Comparison of ENCODE assay signal across 8 cellular contexts in the genomic region with DNA sequence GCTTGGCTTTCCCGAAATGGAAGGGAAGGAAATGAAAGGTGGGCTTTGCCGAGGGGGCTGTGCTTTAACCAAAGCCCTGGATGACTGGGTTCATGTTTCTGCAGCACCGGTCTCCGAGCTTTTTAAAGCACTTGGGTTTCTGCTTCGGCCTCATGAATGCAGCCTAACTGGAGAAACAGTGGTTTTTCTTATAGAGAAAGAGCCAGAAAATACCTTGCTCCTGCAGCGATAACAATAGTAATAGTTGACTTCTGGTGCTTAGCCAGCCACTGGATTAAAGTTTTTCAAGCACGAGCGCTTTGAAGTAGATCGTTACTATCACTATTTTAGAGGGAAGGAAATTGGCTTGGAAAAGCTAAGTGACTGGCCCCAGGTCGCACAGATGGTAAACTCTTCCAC. TPM values are rescaled to one million over a fixed set of nuclear protein-coding genes. Genes with fewer than 3 reads are reported as not detected.
DNase-seq lines count a peak whose midpoint lies in the region; ATAC-seq and TF ChIP-seq lines count a peak whose summit lies in the region.

No MANE protein-coding gene starts in this region.

- H3K36me3 Mint-ChIP-seq in activated CD4-positive, alpha-beta T cell treated with anti-CD3 and anti-CD28 coated beads, Interleukin-2, amount 10 ng/mL, durations not matched to agents 7 days and 5 days (ENCODE audit: low read depth): no peaks in the 10 kb centered on the region
- no peaks in the 10 kb centered on the region for H3K36me3 Mint-ChIP-seq in activated naive CD8-positive, alpha-beta T cell treated with anti-CD3 and anti-CD28 coated beads, Interleukin-2, amount 50 U/mL, for 24 hours (ENCODE audit: low read depth)

- H3K4me1 Mint-ChIP-seq in activated CD4-positive, alpha-beta T cell treated with anti-CD3 and anti-CD28 coated beads, Interleukin-2, amount 10 ng/mL, durations not matched to agents 7 days and 5 days: peaks cover 18% of the 10 kb centered on the region
- peaks cover 37% of the 10 kb centered on the region for H3K4me1 Mint-ChIP-seq in activated naive CD8-positive, alpha-beta T cell treated with anti-CD3 and anti-CD28 coated beads, Interleukin-2, amount 50 U/mL, for 24 hours

- peak overlapping the region; percentile 80 for H3K27ac ChIP-seq in layer of hippocampus (ENCODE audit: low read depth, low read length)
- peak overlapping the region; percentile 93 to 94 for H3K27ac ChIP-seq in testis

- H3K4me3 ChIP-seq in testis: peak overlapping the region; percentile 93 to 96

- POLR2A ChIA-PET in activated CD4-positive, alpha-beta T cell treated with anti-CD3 and anti-CD28 coated beads, Interleukin-2, amount 10 ng/mL, durations not matched to agents 7 days and 5 days (lab: Charles Lee): no interaction called here

- no peak for DNase-seq in activated CD4-positive, alpha-beta T cell treated with anti-CD3 and anti-CD28 coated beads, Interleukin-2, amount 10 ng/mL, durations not matched to agents 7 days and 5 days
- no peak for DNase-seq in activated CD4-positive, alpha-beta T cell treated with anti-CD3 and anti-CD28 coated beads for 4 hours
- DNase-seq in activated naive CD8-positive, alpha-beta T cell treated with anti-CD3 and anti-CD28 coated beads, Interleukin-2, amount 50 U/mL, for 24 hours: no peak
- DNase-seq in testis (no peak), hepatic stellate cell (ENCODE audit: low spot score) (no peak)

- H3K36me3 ChIP-seq in testis (ENCODE audit: low read depth, missing control alignments): no peaks in the 10 kb centered on the region

- peak; percentile 2 for ATAC-seq in HG03460 (IDR thresholded peaks at IDR 0.05; ENCODE audit: unreplicated experiment)
- no peak for ATAC-seq in activated naive CD8-positive, alpha-beta T cell treated with anti-CD3 and anti-CD28 coated beads, Interleukin-2, amount 50 U/mL, for 24 hours
- ATAC-seq in HG02610 (IDR thresholded peaks at IDR 0.05; ENCODE audit: unreplicated experiment): no peak

- 0 to 1% methylated on average over 10 of the region's 10 CpGs for WGBS in testis, 2 donors

- no peaks in the 10 kb centered on the region for H3K9me3 ChIP-seq in testis

- TF ChIP-seq CTCF in testis (IDR thresholded peaks at IDR 0.05): no peak

- H3K9me3 Mint-ChIP-seq in activated CD4-positive, alpha-beta T cell treated with anti-CD3 and anti-CD28 coated beads, Interleukin-2, amount 10 ng/mL, durations not matched to agents 7 days and 5 days: no peaks in the 10 kb centered on the region
- no peaks in the 10 kb centered on the region for H3K9me3 Mint-ChIP-seq in activated naive CD8-positive, alpha-beta T cell treated with anti-CD3 and anti-CD28 coated beads, Interleukin-2, amount 50 U/mL, for 24 hours

- no peak for TF ChIP-seq POLR2A in testis (IDR thresholded peaks at IDR 0.05)

- CTCF ChIA-PET in activated CD4-positive, alpha-beta T cell treated with anti-CD3 and anti-CD28 coated beads, Interleukin-2, amount 10 ng/mL, durations not matched to agents 7 days and 5 days (lab: Charles Lee): interaction anchor here (0.5 kb wide), 1 partner anchor 446 kb away, joined by 3 read pairs; no protein-coding TSS in a partner anchor

- H3K27me3 Mint-ChIP-seq in activated CD4-positive, alpha-beta T cell treated with anti-CD3 and anti-CD28 coated beads, Interleukin-2, amount 10 ng/mL, durations not matched to agents 7 days and 5 days: no peaks in the 10 kb centered on the region
- no peaks in the 10 kb centered on the region for H3K27me3 Mint-ChIP-seq in activated naive CD8-positive, alpha-beta T cell treated with anti-CD3 and anti-CD28 coated beads, Interleukin-2, amount 50 U/mL, for 24 hours

- intact Hi-C loops in testis (cut with DNase I; ENCODE audit: low total_unique reads): no loop called here

- peak overlapping the region; percentile 69 for H3K27ac Mint-ChIP-seq in activated CD4-positive, alpha-beta T cell treated with anti-CD3 and anti-CD28 coated beads, Interleukin-2, amount 10 ng/mL, durations not matched to agents 7 days and 5 days
- H3K27ac Mint-ChIP-seq in activated naive CD8-positive, alpha-beta T cell treated with anti-CD3 and anti-CD28 coated beads, Interleukin-2, amount 50 U/mL, for 24 hours: peak overlapping the region; percentile 68

- H3K27me3 ChIP-seq in layer of hippocampus (ENCODE audit: control insufficient read depth, insufficient read depth, low read length): no peaks in the 10 kb centered on the region
- no peaks in the 10 kb centered on the region for H3K27me3 ChIP-seq in testis

- H3K4me1 ChIP-seq in testis: peaks cover 32% of the 10 kb centered on the region

- H3K4me3 Mint-ChIP-seq in activated CD4-positive, alpha-beta T cell treated with anti-CD3 and anti-CD28 coated beads, Interleukin-2, amount 10 ng/mL, durations not matched to agents 7 days and 5 days: peak overlapping the region; percentile 83
- peak overlapping the region; percentile 86 for H3K4me3 Mint-ChIP-seq in activated naive CD8-positive, alpha-beta T cell treated with anti-CD3 and anti-CD28 coated beads, Interleukin-2, amount 50 U/mL, for 24 hours

RNA-seq across cellular contexts. Expression of gene DOCK7, which starts 0.5 kb away (rescaled TPM):
- total RNA-seq in activated CD4-positive, alpha-beta T cell treated with anti-CD3 and anti-CD28 coated beads, Interleukin-2, amount 10 ng/mL, durations not matched to agents 7 days and 5 days: 1 to 10 TPM; 5.0 to 7.5 TPM
- 100 to 1,000 TPM in 1 of 2 donors, 10 to 100 TPM in 1; 94.3 to 122 TPM for total RNA-seq in testis
- polyA plus RNA-seq in testis (ENCODE audit: insufficient read depth, low read depth, low replicate concordance): 42.2 TPM

Comparison
In these comparisons a context has a peak if more than half of its experiments do, and no peak if none do; other contexts are left out.
1. RNA of gene DOCK7, which starts 0.5 kb away (total RNA-seq): 94.3 to 122 TPM in testis; 5.0 to 7.5 TPM in activated CD4-positive, alpha-beta T cell treated with anti-CD3 and anti-CD28 coated beads, Interleukin-2, amount 10 ng/mL, durations not matched to agents 7 days and 5 days; every median in the first group is over 10 times any median in the second.